Comparison of ENCODE assay signal across 8 cellular contexts in genomic region chrX:150692296-150692695, GRCh38. TPM values are rescaled to one million over a fixed set of nuclear protein-coding genes. Genes with fewer than 3 reads are reported as not detected.
DNase-seq lines count a peak whose midpoint lies in the region; ATAC-seq and TF ChIP-seq lines count a peak whose summit lies in the region.

No MANE protein-coding gene starts in this region.

- H3K36me3 ChIP-seq in Peyer's patch = no peaks in the 10 kb centered on the region
- no peaks in the 10 kb centered on the region for H3K36me3 ChIP-seq in effector memory CD4-positive, alpha-beta T cell (ENCODE audit: control insufficient read depth, insufficient read depth, low read length)

- ATAC-seq in omental fat pad (ENCODE audit: low FRiP score) = peak; percentile 35
- ATAC-seq in HG03460 (IDR thresholded peaks at IDR 0.05; ENCODE audit: unreplicated experiment) = no peak

- peak; percentile 18 for DNase-seq in G401 (ENCODE audit: low spot score)
- no peak for DNase-seq in Peyer's patch
- DNase-seq in effector memory CD4-positive, alpha-beta T cell = no peak
- no peak for DNase-seq in omental fat pad (ENCODE audit: low spot score)
- no peak for DNase-seq in HK-2 (ENCODE audit: unreplicated experiment)
- DNase-seq in pons (ENCODE audit: low spot score) = no peak
- DNase-seq in DMS 273 treated with DMSO at 0.1 percent for 48 hours (lab: John Stamatoyannopoulos, UW) = no peak

- H3K9me3 ChIP-seq in Peyer's patch = no peaks in the 10 kb centered on the region
- H3K9me3 ChIP-seq in effector memory CD4-positive, alpha-beta T cell (ENCODE audit: control insufficient read depth, low read length) = no peaks in the 10 kb centered on the region

- in situ Hi-C loops in G401 (cut with HindIII; ENCODE audit: low sequenced_read_pairs) = no loop called here

- peak overlapping the region; percentile 76 to 93 (median 84) for H3K27ac ChIP-seq in Peyer's patch
- peak overlapping the region; percentile 76 for H3K27ac ChIP-seq in effector memory CD4-positive, alpha-beta T cell (ENCODE audit: insufficient read depth, low read length, poor library complexity, severe bottlenecking)

- no peak for TF ChIP-seq POLR2A in Peyer's patch (IDR thresholded peaks at IDR 0.05)

- H3K4me3 ChIP-seq in Peyer's patch = peak overlapping the region in 3 of 4 donors; percentile 50 to 80 (median 60)
- peak overlapping the region; percentile 59 for H3K4me3 ChIP-seq in effector memory CD4-positive, alpha-beta T cell (ENCODE audit: insufficient read depth, low read depth, low read length, poor library complexity, severe bottlenecking)

- no peaks in the 10 kb centered on the region for H3K27me3 ChIP-seq in Peyer's patch
- no peaks in the 10 kb centered on the region for H3K27me3 ChIP-seq in effector memory CD4-positive, alpha-beta T cell (replicated peaks; ENCODE audit: control insufficient read depth, insufficient read depth, low read length, poor library complexity, severe bottlenecking)

- H3K4me1 ChIP-seq in Peyer's patch = peaks cover 0 to 3% (median 0%) of the 10 kb centered on the region in 4 donors
- H3K4me1 ChIP-seq in effector memory CD4-positive, alpha-beta T cell (ENCODE audit: control insufficient read depth, insufficient read depth, low read length, poor library complexity, severe bottlenecking) = peaks cover 40% of the 10 kb centered on the region

- TF ChIP-seq CTCF in Peyer's patch (IDR thresholded peaks at IDR 0.05) = no peak
- TF ChIP-seq CTCF in omental fat pad (IDR thresholded peaks at IDR 0.05) = no peak

RNA-seq across cellular contexts. Expression of gene MTMR1, which starts 0.9 kb away (rescaled TPM):
- total RNA-seq in G401 (2014; rRNA removed; shearing (Covaris generic)) = 4.8 and 10.9 TPM in 2 replicates
- 10 to 100 TPM; 13.3 to 58.6 (median 18.7) TPM for total RNA-seq in Peyer's patch
- total RNA-seq in omental fat pad = 10 to 100 TPM; 12.3 to 18.1 (median 14.4) TPM
